Comparison of ENCODE assay signal across 1 cellular context in the genomic region with DNA sequence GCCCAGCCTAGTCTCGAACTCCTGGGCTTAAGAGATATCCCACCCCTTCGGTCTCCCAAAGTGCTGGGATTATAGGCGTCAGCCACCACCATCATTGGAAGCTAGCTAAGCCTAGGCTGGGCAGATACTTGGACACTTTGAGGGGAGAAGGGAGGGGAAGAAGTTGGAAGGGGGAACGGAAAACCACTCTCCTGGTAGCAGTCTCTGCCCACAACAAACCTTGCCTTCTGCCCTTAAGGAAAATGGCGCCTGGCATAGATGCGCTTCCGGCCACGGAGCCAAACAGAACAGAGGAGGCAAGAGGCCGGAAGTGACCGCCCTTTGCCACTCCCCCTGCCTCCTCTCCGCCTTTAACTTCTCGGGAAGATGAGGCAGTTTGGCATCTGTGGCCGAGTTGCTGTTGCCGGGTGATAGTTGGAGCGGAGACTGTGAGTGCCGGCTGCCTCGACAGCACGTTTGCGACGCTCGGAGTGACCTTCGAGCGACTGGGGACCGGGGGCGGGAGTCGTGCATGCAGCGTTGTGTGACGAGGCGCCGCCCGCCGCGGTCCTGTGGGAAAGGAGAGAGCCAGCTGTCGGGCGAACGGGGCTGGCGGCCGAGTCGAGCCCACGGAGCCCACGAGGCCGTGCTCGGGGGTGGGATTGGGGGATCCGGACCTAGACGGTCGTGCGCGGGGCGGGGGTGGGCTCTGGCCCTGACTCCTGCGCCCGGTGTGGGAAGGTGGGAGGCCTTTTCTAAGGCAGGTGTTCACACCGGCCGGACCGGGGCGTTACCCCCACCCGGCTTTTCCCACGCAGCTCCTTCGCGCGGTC.
A peak's percentile ranks its signal among the peaks of the same experiment; 100 is the strongest.
TF ChIP-seq lines count a peak whose summit lies in the region.

TSS of gene MFN1 (plus strand) at position 327 of the 812 bp plus-strand sequence. CDS start 1,143 bp downstream, outside the sequence.

TF ChIP-seq in HepG2, 621 proteins besides CTCF, POLR2A, EP300 and RAD21 (continued from another document and continues in another):
- TF ChIP-seq ZBTB38 (CRISPR knock-in tag; IDR thresholded peaks at IDR 0.05) (0 out of 2 replicates have a peak, but pooled peaks have one; percentile 41), ZNF264 (CRISPR knock-in tag; IDR thresholded peaks at IDR 0.05) (peak; percentile 71), JUNB (CRISPR knock-in tag; IDR thresholded peaks at IDR 0.05; ENCODE audit: borderline replicate concordance) (no peak), CBX1 (IDR thresholded peaks at IDR 0.05; ENCODE audit: low read depth) (no peak), ARID2 (CRISPR knock-in tag; IDR thresholded peaks at IDR 0.05; ENCODE audit: borderline replicate concordance) (0 out of 2 replicates have a peak, but pooled peaks have one; percentile 35), SP4 (CRISPR knock-in tag; IDR thresholded peaks at IDR 0.05) (peak; percentile 59), MXD4 (CRISPR knock-in tag; IDR thresholded peaks at IDR 0.05) (peak; percentile 77), ZMAT3 (CRISPR knock-in tag; conservative IDR thresholded peaks at IDR 0.05) (peak; percentile 85), ZNF274 (CRISPR knock-in tag; IDR thresholded peaks at IDR 0.05) (peak; percentile 86), ZNF225 (CRISPR knock-in tag; IDR thresholded peaks at IDR 0.05) (no peak), KDM1A (CRISPR knock-in tag; IDR thresholded peaks at IDR 0.05) (no peak), ZNF614 (CRISPR knock-in tag; IDR thresholded peaks at IDR 0.05; ENCODE audit: borderline replicate concordance) (peak; percentile 65; the same call in 1 of the 2 replicates), MEIS2 (CRISPR knock-in tag; IDR thresholded peaks at IDR 0.05) (0 out of 2 replicates have a peak, but pooled peaks have one; percentile 39), POGZ (CRISPR knock-in tag; IDR thresholded peaks at IDR 0.05) (no peak; the same call in none of the 2 replicates), MYNN (CRISPR knock-in tag; IDR thresholded peaks at IDR 0.05; ENCODE audit: low read depth) (no peak), FOXP4 (CRISPR knock-in tag; IDR thresholded peaks at IDR 0.05) (peak; percentile 27), ZNF557 (CRISPR knock-in tag; IDR thresholded peaks at IDR 0.05) (0 out of 2 replicates have a peak, but pooled peaks have one; percentile 69), POLR2AphosphoS5 (IDR thresholded peaks at IDR 0.05; ENCODE audit: low read depth, low read length) (peak; percentile 82), ZFP91 (CRISPR knock-in tag; IDR thresholded peaks at IDR 0.05; ENCODE audit: borderline replicate concordance) (peak; percentile 71; the same call in 1 of the 2 replicates), SSRP1 (CRISPR knock-in tag; IDR thresholded peaks at IDR 0.05) (no peak), MEF2D (CRISPR knock-in tag; IDR thresholded peaks at IDR 0.05) (0 out of 2 replicates have a peak, but pooled peaks have one; percentile 49), ELF4 (CRISPR knock-in tag; IDR thresholded peaks at IDR 0.05; ENCODE audit: borderline replicate concordance) (no peak), SOX5 (CRISPR knock-in tag; IDR thresholded peaks at IDR 0.05; ENCODE audit: borderline replicate concordance) (peak; percentile 9; the same call in 1 of the 2 replicates), KDM2A (CRISPR knock-in tag; IDR thresholded peaks at IDR 0.05; ENCODE audit: borderline replicate concordance, low read depth) (peak; percentile 89), ZNF878 (CRISPR knock-in tag; IDR thresholded peaks at IDR 0.05) (no peak), REL (CRISPR knock-in tag; conservative IDR thresholded peaks at IDR 0.05) (no peak), ISL2 (CRISPR knock-in tag; IDR thresholded peaks at IDR 0.05) (peak; percentile 45; the same call in 1 of the 2 replicates), ZNF740 (CRISPR knock-in tag; IDR thresholded peaks at IDR 0.05) (peak; percentile 18; the same call in 1 of the 2 replicates), NFKB2 (CRISPR knock-in tag; IDR thresholded peaks at IDR 0.05; ENCODE audit: borderline replicate concordance) (0 out of 2 replicates have a peak, but pooled peaks have one; percentile 59), ZNF709 (CRISPR knock-in tag; IDR thresholded peaks at IDR 0.05) (peak; percentile 75; the same call in 1 of the 2 replicates), UBTF (CRISPR knock-in tag; IDR thresholded peaks at IDR 0.05) (peak; percentile 71), PREB (CRISPR knock-in tag; IDR thresholded peaks at IDR 0.05) (no peak), SATB2 (CRISPR knock-in tag; IDR thresholded peaks at IDR 0.05) (0 out of 2 replicates have a peak, but pooled peaks have one; percentile 57), ZNF3 (CRISPR knock-in tag; IDR thresholded peaks at IDR 0.05) (no peak), TGIF2 (CRISPR knock-in tag; IDR thresholded peaks at IDR 0.05) (peak; percentile 28; the same call in 1 of the 2 replicates), POLR2G (IDR thresholded peaks at IDR 0.05; ENCODE audit: low read depth, low read length) (peak; percentile 76; the same call in 1 of the 2 replicates)
- TF ChIP-seq, protein P1, sequence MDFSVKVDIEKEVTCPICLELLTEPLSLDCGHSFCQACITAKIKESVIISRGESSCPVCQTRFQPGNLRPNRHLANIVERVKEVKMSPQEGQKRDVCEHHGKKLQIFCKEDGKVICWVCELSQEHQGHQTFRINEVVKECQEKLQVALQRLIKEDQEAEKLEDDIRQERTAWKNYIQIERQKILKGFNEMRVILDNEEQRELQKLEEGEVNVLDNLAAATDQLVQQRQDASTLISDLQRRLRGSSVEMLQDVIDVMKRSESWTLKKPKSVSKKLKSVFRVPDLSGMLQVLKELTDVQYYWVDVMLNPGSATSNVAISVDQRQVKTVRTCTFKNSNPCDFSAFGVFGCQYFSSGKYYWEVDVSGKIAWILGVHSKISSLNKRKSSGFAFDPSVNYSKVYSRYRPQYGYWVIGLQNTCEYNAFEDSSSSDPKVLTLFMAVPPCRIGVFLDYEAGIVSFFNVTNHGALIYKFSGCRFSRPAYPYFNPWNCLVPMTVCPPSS (IDR thresholded peaks at IDR 0.05): no peak
- TF ChIP-seq, protein P2, sequence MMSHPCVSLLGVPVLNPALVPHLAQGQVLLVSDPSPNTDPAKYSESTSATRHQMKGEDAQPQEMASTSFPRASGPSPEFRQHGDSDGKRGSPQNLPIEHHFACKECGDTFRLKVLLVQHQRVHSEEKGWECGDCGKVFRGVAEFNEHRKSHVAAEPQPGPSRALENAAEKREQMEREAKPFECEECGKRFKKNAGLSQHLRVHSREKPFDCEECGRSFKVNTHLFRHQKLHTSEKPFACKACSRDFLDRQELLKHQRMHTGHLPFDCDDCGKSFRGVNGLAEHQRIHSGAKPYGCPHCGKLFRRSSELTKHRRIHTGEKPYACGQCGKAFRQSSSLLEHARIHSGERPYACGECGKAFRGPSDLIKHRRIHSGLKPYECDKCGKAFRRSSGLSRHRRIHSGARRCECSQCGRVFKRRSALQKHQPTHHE (CRISPR knock-in tag; IDR thresholded peaks at IDR 0.05; ENCODE audit: borderline replicate concordance): peak; percentile 48; the same call in 1 of the 2 replicates
- TF ChIP-seq, protein P3, sequence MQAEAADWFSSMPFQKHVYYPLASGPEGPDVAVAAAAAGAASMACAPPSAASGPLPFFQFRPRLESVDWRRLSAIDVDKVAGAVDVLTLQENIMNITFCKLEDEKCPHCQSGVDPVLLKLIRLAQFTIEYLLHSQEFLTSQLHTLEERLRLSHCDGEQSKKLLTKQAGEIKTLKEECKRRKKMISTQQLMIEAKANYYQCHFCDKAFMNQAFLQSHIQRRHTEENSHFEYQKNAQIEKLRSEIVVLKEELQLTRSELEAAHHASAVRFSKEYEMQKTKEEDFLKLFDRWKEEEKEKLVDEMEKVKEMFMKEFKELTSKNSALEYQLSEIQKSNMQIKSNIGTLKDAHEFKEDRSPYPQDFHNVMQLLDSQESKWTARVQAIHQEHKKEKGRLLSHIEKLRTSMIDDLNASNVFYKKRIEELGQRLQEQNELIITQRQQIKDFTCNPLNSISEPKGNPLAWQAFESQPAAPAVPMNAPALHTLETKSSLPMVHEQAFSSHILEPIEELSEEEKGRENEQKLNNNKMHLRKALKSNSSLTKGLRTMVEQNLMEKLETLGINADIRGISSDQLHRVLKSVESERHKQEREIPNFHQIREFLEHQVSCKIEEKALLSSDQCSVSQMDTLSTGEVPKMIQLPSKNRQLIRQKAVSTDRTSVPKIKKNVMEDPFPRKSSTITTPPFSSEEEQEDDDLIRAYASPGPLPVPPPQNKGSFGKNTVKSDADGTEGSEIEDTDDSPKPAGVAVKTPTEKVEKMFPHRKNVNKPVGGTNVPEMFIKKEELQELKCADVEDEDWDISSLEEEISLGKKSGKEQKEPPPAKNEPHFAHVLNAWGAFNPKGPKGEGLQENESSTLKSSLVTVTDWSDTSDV (CRISPR knock-in tag; IDR thresholded peaks at IDR 0.05): no peak
- TF ChIP-seq, protein P4, sequence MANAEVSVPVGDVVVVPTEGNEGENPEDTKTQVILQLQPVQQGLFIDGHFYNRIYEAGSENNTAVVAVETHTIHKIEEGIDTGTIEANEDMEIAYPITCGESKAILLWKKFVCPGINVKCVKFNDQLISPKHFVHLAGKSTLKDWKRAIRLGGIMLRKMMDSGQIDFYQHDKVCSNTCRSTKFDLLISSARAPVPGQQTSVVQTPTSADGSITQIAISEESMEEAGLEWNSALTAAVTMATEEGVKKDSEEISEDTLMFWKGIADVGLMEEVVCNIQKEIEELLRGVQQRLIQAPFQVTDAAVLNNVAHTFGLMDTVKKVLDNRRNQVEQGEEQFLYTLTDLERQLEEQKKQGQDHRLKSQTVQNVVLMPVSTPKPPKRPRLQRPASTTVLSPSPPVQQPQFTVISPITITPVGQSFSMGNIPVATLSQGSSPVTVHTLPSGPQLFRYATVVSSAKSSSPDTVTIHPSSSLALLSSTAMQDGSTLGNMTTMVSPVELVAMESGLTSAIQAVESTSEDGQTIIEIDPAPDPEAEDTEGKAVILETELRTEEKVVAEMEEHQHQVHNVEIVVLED (CRISPR knock-in tag; IDR thresholded peaks at IDR 0.05; ENCODE audit: borderline replicate concordance): peak; percentile 52; the same call in 1 of the 2 replicates
- TF ChIP-seq, protein P5, sequence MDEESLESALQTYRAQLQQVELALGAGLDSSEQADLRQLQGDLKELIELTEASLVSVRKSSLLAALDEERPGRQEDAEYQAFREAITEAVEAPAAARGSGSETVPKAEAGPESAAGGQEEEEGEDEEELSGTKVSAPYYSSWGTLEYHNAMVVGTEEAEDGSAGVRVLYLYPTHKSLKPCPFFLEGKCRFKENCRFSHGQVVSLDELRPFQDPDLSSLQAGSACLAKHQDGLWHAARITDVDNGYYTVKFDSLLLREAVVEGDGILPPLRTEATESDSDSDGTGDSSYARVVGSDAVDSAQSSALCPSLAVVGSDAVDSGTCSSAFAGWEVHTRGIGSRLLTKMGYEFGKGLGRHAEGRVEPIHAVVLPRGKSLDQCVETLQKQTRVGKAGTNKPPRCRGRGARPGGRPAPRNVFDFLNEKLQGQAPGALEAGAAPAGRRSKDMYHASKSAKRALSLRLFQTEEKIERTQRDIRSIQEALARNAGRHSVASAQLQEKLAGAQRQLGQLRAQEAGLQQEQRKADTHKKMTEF (CRISPR knock-in tag; IDR thresholded peaks at IDR 0.05): peak; percentile 56; the same call in 1 of the 2 replicates
